ENCODE assay signal across 8 cellular contexts in genomic region chr2:11344956-11345671, GRCh38. TPM values are rescaled to one million over a fixed set of nuclear protein-coding genes. Genes with fewer than 3 reads are reported as not detected.
DNase-seq lines count a peak whose midpoint lies in the region; ATAC-seq and TF ChIP-seq lines count a peak whose summit lies in the region.

No MANE protein-coding gene starts in this region.

- 3 to 4% methylated on average over 26 to 29 of the region's 58 CpGs for WGBS in lower leg skin, 2 donors
- 2 to 3% (median 2%) methylated on average over 21 to 58 of the region's 58 CpGs for WGBS in stomach, 5 donors

- no peaks in the 10 kb centered on the region for H3K9me3 ChIP-seq in stomach

- in situ Hi-C loops in GM13977 (cut with MboI; ENCODE audit: low pct_unique_long_range_greater_than_20kb, low sequenced_read_pairs, unreplicated experiment): no loop called here

- TF ChIP-seq CTCF in GM13977 (IDR thresholded peaks at IDR 0.05; ENCODE audit: extremely low read depth, insufficient read depth, missing control alignments): no peak
- no peak for TF ChIP-seq CTCF in lower leg skin (IDR thresholded peaks at IDR 0.05)
- no peak for TF ChIP-seq CTCF in stomach (IDR thresholded peaks at IDR 0.05)

- DNase-seq in AG08395 (ENCODE audit: low spot score) (peak; percentile 76), GM13977 (ENCODE audit: low spot score) (peak; percentile 40), T follicular helper cell (ENCODE audit: low read depth) (peak; percentile 5), dermis blood vessel endothelial cell (peak; percentile 85), lower leg skin (ENCODE audit: low spot score in 2 of 2) (peak; percentile 88 to 91), stomach (peak; percentile 51), RPMI8226 (no peak)

- no peaks in the 10 kb centered on the region for H3K27me3 ChIP-seq in stomach

- intact Hi-C loops in lower leg skin (cut with DNase I; ENCODE audit: low total_unique reads): no loop called here
- intact Hi-C loops in stomach (cut with DNase I; ENCODE audit: low total_unique reads): loop anchor here (5.0 kb wide), 1 partner anchor 67 kb away; no protein-coding TSS in a partner anchor

- ATAC-seq in HG03439 (IDR thresholded peaks at IDR 0.05; ENCODE audit: unreplicated experiment): peak; percentile 34

- no peak for TF ChIP-seq EP300 in stomach (IDR thresholded peaks at IDR 0.05)

- H3K4me3 ChIP-seq in lower leg skin (ENCODE audit: low read depth, poor library complexity, severe bottlenecking) (peak overlapping the region; percentile 93), stomach (peak overlapping the region; percentile 82 to 98 (median 90))

- H3K27ac ChIP-seq in stomach: peak overlapping the region; percentile 96 to 99 (median 97)

- no peaks in the 10 kb centered on the region for H3K36me3 ChIP-seq in stomach

- TF ChIP-seq POLR2A in lower leg skin (IDR thresholded peaks at IDR 0.05) (no peak), stomach (IDR thresholded peaks at IDR 0.05) (no peak)

- H3K4me1 ChIP-seq in stomach: peaks cover 14 to 49% (median 46%) of the 10 kb centered on the region in 4 donors

RNA-seq across cellular contexts. Expression of gene ROCK2, which starts 0.7 kb away (rescaled TPM):
- total RNA-seq in dermis blood vessel endothelial cell (65.9 and 83.3 TPM in 2 replicates), lower leg skin (10 to 100 TPM; 18.0 to 34.8 (median 23.2) TPM), stomach (100 to 1,000 TPM in 1 of 5 donors, 10 to 100 TPM in 4; 31.6 to 113 (median 54.3) TPM)
- 10 to 100 TPM in 1 of 3 donors, 1 to 10 TPM in 2; 5.6 to 10.7 (median 7.7) TPM for polyA plus RNA-seq in stomach
